ENCODE assay signal across 13 cellular contexts in the genomic region with DNA sequence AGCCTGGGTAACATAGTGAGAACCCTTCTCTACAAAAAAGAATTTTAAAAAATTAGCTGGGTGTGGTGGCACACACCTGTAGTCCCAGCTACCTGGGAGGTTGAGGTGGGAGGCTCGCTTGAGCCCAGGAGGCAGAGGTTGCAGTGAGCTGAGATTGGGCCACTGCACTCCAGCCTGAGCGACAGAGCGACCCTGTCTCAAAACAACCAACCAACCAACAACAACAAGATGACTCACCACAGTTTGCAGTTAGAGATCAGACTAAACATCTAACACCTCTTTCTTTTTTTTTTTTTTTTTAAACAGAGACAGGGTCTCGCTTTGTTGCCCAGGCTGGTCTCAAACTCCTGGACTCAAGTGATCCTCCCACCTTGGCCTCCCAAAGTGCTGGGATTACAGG. TPM values are rescaled to one million over a fixed set of nuclear protein-coding genes. Genes with fewer than 3 reads are reported as not detected.
"Had no signal": no experiment of that assay in that cellular context is flagged by ENCODE, and none has a peak within 500 bp of the region (broad histone marks: within the 10 kb centered on the region; RNA-seq: fewer than 3 reads in every experiment).

No MANE protein-coding gene starts in this region.

RNA-seq across cellular contexts. Expression of gene TM4SF19, which starts 20.4 kb away (rescaled TPM):
- total RNA-seq: neural crest cell, osteocyte, posterior vena cava, prostate gland, pulmonary artery endothelial cell, right atrium auricular region, stomach, temporal lobe, thoracic aorta, tibial nerve, urinary bladder, uterus had no signal
- polyA plus RNA-seq: smooth muscle cell, urinary bladder had no signal
